Comparison of ENCODE assay signal across 1 cellular context in the genomic region with DNA sequence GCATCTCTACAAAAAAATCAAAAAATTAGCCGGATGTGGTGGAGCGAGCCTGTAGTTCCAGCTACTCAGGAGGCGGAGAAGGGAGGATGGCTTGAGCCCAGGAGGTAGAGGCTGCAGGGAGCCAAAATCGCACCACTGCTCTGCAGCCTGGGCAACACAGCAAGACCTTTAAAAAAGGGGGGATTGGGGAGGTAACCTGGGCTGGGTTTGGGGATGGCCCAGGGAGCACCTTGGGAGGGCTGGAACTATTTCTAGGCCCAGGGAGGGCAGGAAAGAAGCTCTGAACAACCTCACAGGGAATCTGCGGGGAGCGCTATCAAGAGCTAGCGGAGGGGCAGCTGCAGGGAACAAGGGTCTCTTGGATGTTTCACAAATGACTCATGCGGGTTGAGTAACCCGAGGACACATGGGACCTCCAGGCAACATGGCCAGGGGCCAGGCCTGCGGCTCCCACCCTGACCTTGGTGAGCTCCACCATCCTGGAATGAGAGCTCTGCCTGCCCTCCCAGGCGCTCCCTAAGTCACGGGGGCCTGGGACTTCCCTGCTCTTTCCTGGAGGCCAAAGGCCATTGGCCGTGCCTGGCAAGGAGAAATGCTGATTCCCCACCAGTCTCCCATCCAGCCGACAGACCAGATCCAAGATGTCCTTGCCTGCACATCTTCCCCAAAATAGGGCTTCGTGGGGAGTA.
TF ChIP-seq lines count a peak whose summit lies in the region.

No MANE protein-coding gene starts in this region.

TF ChIP-seq in HepG2, 621 proteins besides CTCF, POLR2A, EP300 and RAD21 (continued from another document and continues in another):
- TF ChIP-seq ATAD3A (CRISPR knock-in tag; IDR thresholded peaks at IDR 0.05) (no peak), REL (CRISPR knock-in tag; conservative IDR thresholded peaks at IDR 0.05) (no peak), MBNL3 (CRISPR knock-in tag; conservative IDR thresholded peaks at IDR 0.05) (no peak), GZF1 (CRISPR knock-in tag; IDR thresholded peaks at IDR 0.05) (no peak), ZMAT5 (CRISPR knock-in tag; IDR thresholded peaks at IDR 0.05; ENCODE audit: borderline replicate concordance, low read depth) (no peak), ZNF24 (IDR thresholded peaks at IDR 0.05) (no peak), MEF2D (CRISPR knock-in tag; IDR thresholded peaks at IDR 0.05) (peak; percentile 72), ZNF597 (CRISPR knock-in tag; IDR thresholded peaks at IDR 0.05) (no peak), ATF1 (CRISPR knock-in tag; IDR thresholded peaks at IDR 0.05) (no peak), ZNF34 (CRISPR knock-in tag; IDR thresholded peaks at IDR 0.05; ENCODE audit: borderline replicate concordance) (no peak), RFX5 (IDR thresholded peaks at IDR 0.05; ENCODE audit: low read depth, low read length) (no peak), ZEB1 (IDR thresholded peaks at IDR 0.05; ENCODE audit: insufficient replicate concordance, low read depth) (peak; percentile 28), ZNF720 (CRISPR knock-in tag; IDR thresholded peaks at IDR 0.05) (no peak), CCDC6 (CRISPR knock-in tag; IDR thresholded peaks at IDR 0.05) (no peak; the same call in 1 of the 2 replicates), ZNF460 (CRISPR knock-in tag; IDR thresholded peaks at IDR 0.05; ENCODE audit: borderline replicate concordance) (peak; percentile 86), ELF1 (CRISPR knock-in tag; IDR thresholded peaks at IDR 0.05) (0 out of 2 replicates have a peak, but pooled peaks have one; percentile 33), FLYWCH1 (CRISPR knock-in tag; IDR thresholded peaks at IDR 0.05) (no peak), TBP (CRISPR knock-in tag; IDR thresholded peaks at IDR 0.05) (no peak), BRD4 (CRISPR knock-in tag; IDR thresholded peaks at IDR 0.05) (0 out of 2 replicates have a peak, but pooled peaks have one; percentile 64), CEBPB (IDR thresholded peaks at IDR 0.05; ENCODE audit: borderline replicate concordance, low read depth, low read length) (peak; percentile 93), ZKSCAN8 (CRISPR knock-in tag; IDR thresholded peaks at IDR 0.05; ENCODE audit: borderline replicate concordance) (0 out of 2 replicates have a peak, but pooled peaks have one; percentile 38), LRRFIP1 (CRISPR knock-in tag; conservative IDR thresholded peaks at IDR 0.05) (no peak), FOSL1 (CRISPR knock-in tag; IDR thresholded peaks at IDR 0.05; ENCODE audit: borderline replicate concordance) (peak; percentile 100), SIX1 (CRISPR knock-in tag; IDR thresholded peaks at IDR 0.05; ENCODE audit: borderline replicate concordance) (no peak), NKX3-1 (CRISPR knock-in tag; IDR thresholded peaks at IDR 0.05) (no peak), ZNF589 (CRISPR knock-in tag; conservative IDR thresholded peaks at IDR 0.05) (no peak), ZNF558 (CRISPR knock-in tag; IDR thresholded peaks at IDR 0.05; ENCODE audit: borderline replicate concordance) (no peak), ZNF704 (CRISPR knock-in tag; IDR thresholded peaks at IDR 0.05; ENCODE audit: borderline replicate concordance) (0 out of 2 replicates have a peak, but pooled peaks have one; percentile 27), ZNF510 (CRISPR knock-in tag; IDR thresholded peaks at IDR 0.05; ENCODE audit: low read depth) (no peak), SP5 (CRISPR knock-in tag; IDR thresholded peaks at IDR 0.05; ENCODE audit: borderline replicate concordance, low read depth) (peak; percentile 65; the same call in 1 of the 2 replicates), HNF4A (CRISPR knock-in tag; IDR thresholded peaks at IDR 0.05) (peak; percentile 93), ZNF354B (CRISPR knock-in tag; IDR thresholded peaks at IDR 0.05) (no peak)
- TF ChIP-seq, protein P1, sequence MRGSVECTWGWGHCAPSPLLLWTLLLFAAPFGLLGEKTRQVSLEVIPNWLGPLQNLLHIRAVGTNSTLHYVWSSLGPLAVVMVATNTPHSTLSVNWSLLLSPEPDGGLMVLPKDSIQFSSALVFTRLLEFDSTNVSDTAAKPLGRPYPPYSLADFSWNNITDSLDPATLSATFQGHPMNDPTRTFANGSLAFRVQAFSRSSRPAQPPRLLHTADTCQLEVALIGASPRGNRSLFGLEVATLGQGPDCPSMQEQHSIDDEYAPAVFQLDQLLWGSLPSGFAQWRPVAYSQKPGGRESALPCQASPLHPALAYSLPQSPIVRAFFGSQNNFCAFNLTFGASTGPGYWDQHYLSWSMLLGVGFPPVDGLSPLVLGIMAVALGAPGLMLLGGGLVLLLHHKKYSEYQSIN (CRISPR knock-in tag; IDR thresholded peaks at IDR 0.05; ENCODE audit: borderline replicate concordance), result no peak
- TF ChIP-seq, protein P2, sequence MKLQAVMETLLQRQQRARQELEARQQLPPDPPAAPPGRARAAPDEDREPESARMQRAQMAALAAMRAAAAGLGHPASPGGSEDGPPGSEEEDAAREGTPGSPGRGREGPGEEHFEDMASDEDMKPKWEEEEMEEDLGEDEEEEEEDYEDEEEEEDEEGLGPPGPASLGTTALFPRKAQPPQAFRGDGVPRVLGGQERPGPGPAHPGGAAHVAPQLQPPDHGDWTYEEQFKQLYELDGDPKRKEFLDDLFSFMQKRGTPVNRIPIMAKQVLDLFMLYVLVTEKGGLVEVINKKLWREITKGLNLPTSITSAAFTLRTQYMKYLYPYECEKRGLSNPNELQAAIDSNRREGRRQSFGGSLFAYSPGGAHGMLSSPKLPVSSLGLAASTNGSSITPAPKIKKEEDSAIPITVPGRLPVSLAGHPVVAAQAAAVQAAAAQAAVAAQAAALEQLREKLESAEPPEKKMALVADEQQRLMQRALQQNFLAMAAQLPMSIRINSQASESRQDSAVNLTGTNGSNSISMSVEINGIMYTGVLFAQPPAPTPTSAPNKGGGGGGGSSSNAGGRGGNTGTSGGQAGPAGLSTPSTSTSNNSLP (IDR thresholded peaks at IDR 0.05; ENCODE audit: low read depth, low read length), result no peak
- TF ChIP-seq, protein P3, sequence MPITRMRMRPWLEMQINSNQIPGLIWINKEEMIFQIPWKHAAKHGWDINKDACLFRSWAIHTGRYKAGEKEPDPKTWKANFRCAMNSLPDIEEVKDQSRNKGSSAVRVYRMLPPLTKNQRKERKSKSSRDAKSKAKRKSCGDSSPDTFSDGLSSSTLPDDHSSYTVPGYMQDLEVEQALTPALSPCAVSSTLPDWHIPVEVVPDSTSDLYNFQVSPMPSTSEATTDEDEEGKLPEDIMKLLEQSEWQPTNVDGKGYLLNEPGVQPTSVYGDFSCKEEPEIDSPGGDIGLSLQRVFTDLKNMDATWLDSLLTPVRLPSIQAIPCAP (CRISPR knock-in tag; IDR thresholded peaks at IDR 0.05; ENCODE audit: low read depth), result no peak
- TF ChIP-seq, protein P4, sequence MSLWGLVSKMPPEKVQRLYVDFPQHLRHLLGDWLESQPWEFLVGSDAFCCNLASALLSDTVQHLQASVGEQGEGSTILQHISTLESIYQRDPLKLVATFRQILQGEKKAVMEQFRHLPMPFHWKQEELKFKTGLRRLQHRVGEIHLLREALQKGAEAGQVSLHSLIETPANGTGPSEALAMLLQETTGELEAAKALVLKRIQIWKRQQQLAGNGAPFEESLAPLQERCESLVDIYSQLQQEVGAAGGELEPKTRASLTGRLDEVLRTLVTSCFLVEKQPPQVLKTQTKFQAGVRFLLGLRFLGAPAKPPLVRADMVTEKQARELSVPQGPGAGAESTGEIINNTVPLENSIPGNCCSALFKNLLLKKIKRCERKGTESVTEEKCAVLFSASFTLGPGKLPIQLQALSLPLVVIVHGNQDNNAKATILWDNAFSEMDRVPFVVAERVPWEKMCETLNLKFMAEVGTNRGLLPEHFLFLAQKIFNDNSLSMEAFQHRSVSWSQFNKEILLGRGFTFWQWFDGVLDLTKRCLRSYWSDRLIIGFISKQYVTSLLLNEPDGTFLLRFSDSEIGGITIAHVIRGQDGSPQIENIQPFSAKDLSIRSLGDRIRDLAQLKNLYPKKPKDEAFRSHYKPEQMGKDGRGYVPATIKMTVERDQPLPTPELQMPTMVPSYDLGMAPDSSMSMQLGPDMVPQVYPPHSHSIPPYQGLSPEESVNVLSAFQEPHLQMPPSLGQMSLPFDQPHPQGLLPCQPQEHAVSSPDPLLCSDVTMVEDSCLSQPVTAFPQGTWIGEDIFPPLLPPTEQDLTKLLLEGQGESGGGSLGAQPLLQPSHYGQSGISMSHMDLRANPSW (CRISPR knock-in tag; IDR thresholded peaks at IDR 0.05; ENCODE audit: borderline replicate concordance), result peak; percentile 43; the same call in 1 of the 2 replicates
- TF ChIP-seq, protein P5, sequence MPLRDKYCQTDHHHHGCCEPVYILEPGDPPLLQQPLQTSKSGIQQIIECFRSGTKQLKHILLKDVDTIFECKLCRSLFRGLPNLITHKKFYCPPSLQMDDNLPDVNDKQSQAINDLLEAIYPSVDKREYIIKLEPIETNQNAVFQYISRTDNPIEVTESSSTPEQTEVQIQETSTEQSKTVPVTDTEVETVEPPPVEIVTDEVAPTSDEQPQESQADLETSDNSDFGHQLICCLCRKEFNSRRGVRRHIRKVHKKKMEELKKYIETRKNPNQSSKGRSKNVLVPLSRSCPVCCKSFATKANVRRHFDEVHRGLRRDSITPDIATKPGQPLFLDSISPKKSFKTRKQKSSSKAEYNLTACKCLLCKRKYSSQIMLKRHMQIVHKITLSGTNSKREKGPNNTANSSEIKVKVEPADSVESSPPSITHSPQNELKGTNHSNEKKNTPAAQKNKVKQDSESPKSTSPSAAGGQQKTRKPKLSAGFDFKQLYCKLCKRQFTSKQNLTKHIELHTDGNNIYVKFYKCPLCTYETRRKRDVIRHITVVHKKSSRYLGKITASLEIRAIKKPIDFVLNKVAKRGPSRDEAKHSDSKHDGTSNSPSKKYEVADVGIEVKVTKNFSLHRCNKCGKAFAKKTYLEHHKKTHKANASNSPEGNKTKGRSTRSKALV (CRISPR knock-in tag; IDR thresholded peaks at IDR 0.05), result peak; percentile 75; the same call in 1 of the 2 replicates
- TF ChIP-seq, protein P6, sequence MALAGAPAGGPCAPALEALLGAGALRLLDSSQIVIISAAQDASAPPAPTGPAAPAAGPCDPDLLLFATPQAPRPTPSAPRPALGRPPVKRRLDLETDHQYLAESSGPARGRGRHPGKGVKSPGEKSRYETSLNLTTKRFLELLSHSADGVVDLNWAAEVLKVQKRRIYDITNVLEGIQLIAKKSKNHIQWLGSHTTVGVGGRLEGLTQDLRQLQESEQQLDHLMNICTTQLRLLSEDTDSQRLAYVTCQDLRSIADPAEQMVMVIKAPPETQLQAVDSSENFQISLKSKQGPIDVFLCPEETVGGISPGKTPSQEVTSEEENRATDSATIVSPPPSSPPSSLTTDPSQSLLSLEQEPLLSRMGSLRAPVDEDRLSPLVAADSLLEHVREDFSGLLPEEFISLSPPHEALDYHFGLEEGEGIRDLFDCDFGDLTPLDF (CRISPR knock-in tag; IDR thresholded peaks at IDR 0.05), result no peak; the same call in 1 of the 2 replicates
- TF ChIP-seq, protein P7, sequence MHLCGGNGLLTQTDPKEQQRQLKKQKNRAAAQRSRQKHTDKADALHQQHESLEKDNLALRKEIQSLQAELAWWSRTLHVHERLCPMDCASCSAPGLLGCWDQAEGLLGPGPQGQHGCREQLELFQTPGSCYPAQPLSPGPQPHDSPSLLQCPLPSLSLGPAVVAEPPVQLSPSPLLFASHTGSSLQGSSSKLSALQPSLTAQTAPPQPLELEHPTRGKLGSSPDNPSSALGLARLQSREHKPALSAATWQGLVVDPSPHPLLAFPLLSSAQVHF (CRISPR knock-in tag; IDR thresholded peaks at IDR 0.05), result no peak
- TF ChIP-seq, protein P8, sequence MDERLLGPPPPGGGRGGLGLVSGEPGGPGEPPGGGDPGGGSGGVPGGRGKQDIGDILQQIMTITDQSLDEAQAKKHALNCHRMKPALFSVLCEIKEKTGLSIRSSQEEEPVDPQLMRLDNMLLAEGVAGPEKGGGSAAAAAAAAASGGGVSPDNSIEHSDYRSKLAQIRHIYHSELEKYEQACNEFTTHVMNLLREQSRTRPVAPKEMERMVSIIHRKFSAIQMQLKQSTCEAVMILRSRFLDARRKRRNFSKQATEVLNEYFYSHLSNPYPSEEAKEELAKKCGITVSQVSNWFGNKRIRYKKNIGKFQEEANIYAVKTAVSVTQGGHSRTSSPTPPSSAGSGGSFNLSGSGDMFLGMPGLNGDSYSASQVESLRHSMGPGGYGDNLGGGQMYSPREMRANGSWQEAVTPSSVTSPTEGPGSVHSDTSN (CRISPR knock-in tag; IDR thresholded peaks at IDR 0.05), result no peak
